18 cellular contexts compared by ENCODE assay signal in genomic region chr6:125868996-125869395, GRCh38.
DNase-seq lines count a peak whose midpoint lies in the region; ATAC-seq, FAIRE-seq and TF ChIP-seq lines count a peak whose summit lies in the region.
"Had no signal": no experiment of that assay in that cellular context is flagged by ENCODE, and none has a peak within 500 bp of the region (broad histone marks: within the 10 kb centered on the region; RNA-seq: fewer than 3 reads in every experiment).

No MANE protein-coding gene starts in this region.

- no peaks in the 10 kb centered on the region for H3K36me3 Mint-ChIP-seq in stimulated activated effector memory CD8-positive, alpha-beta T cell treated with anti-CD3 and anti-CD28 coated beads, Interleukin-12 subunit alpha, Interleukin-12 subunit beta, amount 100 ng/mL, for 72 hours
- H3K36me3 Mint-ChIP-seq in naive thymus-derived CD8-positive, alpha-beta T cell = peaks cover 0 to 10% (median 6%) of the 10 kb centered on the region in 3 donors

- no peak overlapping the region for H3K4me3 Mint-ChIP-seq in stimulated activated effector memory CD8-positive, alpha-beta T cell treated with anti-CD3 and anti-CD28 coated beads, Interleukin-12 subunit alpha, Interleukin-12 subunit beta, amount 100 ng/mL, for 72 hours
- no peak overlapping the region for H3K4me3 Mint-ChIP-seq in naive thymus-derived CD8-positive, alpha-beta T cell
- H3K4me3 Mint-ChIP-seq: activated naive CD8-positive, alpha-beta T cell treated with anti-CD3 and anti-CD28 coated beads, Interleukin-2, amount 50 U/mL, for 24 hours; activated T-cell treated with anti-CD3 and anti-CD28 coated beads, Interleukin-2, amount 50 U/mL, for 24 hours had no signal

- TF ChIP-seq POLR2A in GM12891 (IDR thresholded peaks at IDR 0.05; ENCODE audit: low read depth, low read length) = no peak

- H3K27me3 Mint-ChIP-seq in naive thymus-derived CD8-positive, alpha-beta T cell = no peaks in the 10 kb centered on the region
- H3K27me3 Mint-ChIP-seq: activated naive CD8-positive, alpha-beta T cell treated with anti-CD3 and anti-CD28 coated beads, Interleukin-2, amount 50 U/mL, for 24 hours; activated T-cell treated with anti-CD3 and anti-CD28 coated beads, Interleukin-2, amount 50 U/mL, for 24 hours had no signal

- POLR2A ChIA-PET in naive thymus-derived CD8-positive, alpha-beta T cell (lab: Charles Lee) = no interaction called here

- H3K9me3 Mint-ChIP-seq in stimulated activated effector memory CD8-positive, alpha-beta T cell treated with anti-CD3 and anti-CD28 coated beads, Interleukin-12 subunit alpha, Interleukin-12 subunit beta, amount 100 ng/mL, for 72 hours = no peaks in the 10 kb centered on the region
- no peaks in the 10 kb centered on the region for H3K9me3 Mint-ChIP-seq in naive thymus-derived CD8-positive, alpha-beta T cell
- H3K9me3 Mint-ChIP-seq: activated naive CD8-positive, alpha-beta T cell treated with anti-CD3 and anti-CD28 coated beads, Interleukin-2, amount 50 U/mL, for 24 hours; activated T-cell treated with anti-CD3 and anti-CD28 coated beads, Interleukin-2, amount 50 U/mL, for 24 hours had no signal

- peaks cover 21% of the 10 kb centered on the region for H3K4me1 Mint-ChIP-seq in stimulated activated effector memory CD8-positive, alpha-beta T cell treated with anti-CD3 and anti-CD28 coated beads, Interleukin-12 subunit alpha, Interleukin-12 subunit beta, amount 100 ng/mL, for 72 hours
- peaks cover 0 to 2% (median 1%) of the 10 kb centered on the region in 4 donors for H3K4me1 Mint-ChIP-seq in naive thymus-derived CD8-positive, alpha-beta T cell
- H3K4me1 Mint-ChIP-seq: activated naive CD8-positive, alpha-beta T cell treated with anti-CD3 and anti-CD28 coated beads, Interleukin-2, amount 50 U/mL, for 24 hours had no signal

- no peak for ATAC-seq in stimulated activated effector memory CD8-positive, alpha-beta T cell treated with anti-CD3 and anti-CD28 coated beads, Interleukin-12 subunit alpha, Interleukin-12 subunit beta, amount 100 ng/mL, for 72 hours
- ATAC-seq in naive thymus-derived CD8-positive, alpha-beta T cell = no peak
- ATAC-seq in GM18867 (IDR thresholded peaks at IDR 0.05; ENCODE audit: unreplicated experiment) (no peak), HG03439 (IDR thresholded peaks at IDR 0.05; ENCODE audit: unreplicated experiment) (no peak)
- ATAC-seq: activated naive CD8-positive, alpha-beta T cell treated with anti-CD3 and anti-CD28 coated beads, Interleukin-2, amount 50 U/mL, for 24 hours had no signal

- no peak for FAIRE-seq in GM12891 (lab: Jason Lieb, UNC)

- H3K27ac Mint-ChIP-seq in stimulated activated effector memory CD8-positive, alpha-beta T cell treated with anti-CD3 and anti-CD28 coated beads, Interleukin-12 subunit alpha, Interleukin-12 subunit beta, amount 100 ng/mL, for 72 hours = peak overlapping the region; percentile 46
- no peak overlapping the region for H3K27ac Mint-ChIP-seq in naive thymus-derived CD8-positive, alpha-beta T cell
- H3K27ac Mint-ChIP-seq: activated naive CD8-positive, alpha-beta T cell treated with anti-CD3 and anti-CD28 coated beads, Interleukin-2, amount 50 U/mL, for 24 hours; activated T-cell treated with anti-CD3 and anti-CD28 coated beads, Interleukin-2, amount 50 U/mL, for 24 hours had no signal

- H3K27ac ChIP-seq in cingulate gyrus (ENCODE audit: low read depth, low read length) (peak overlapping the region; percentile 98), layer of hippocampus (ENCODE audit: low read depth, low read length) (peak overlapping the region; percentile 96)
- H3K27ac ChIP-seq: colonic mucosa, Peyer's patch, testis had no signal

- no peaks in the 10 kb centered on the region for H3K27me3 ChIP-seq in layer of hippocampus (ENCODE audit: control insufficient read depth, insufficient read depth, low read length)
- H3K27me3 ChIP-seq: colonic mucosa, Peyer's patch, testis had no signal

- DNase-seq in NCI-H82 (lab: John Stamatoyannopoulos, UW) (peak; percentile 78), GM12891 (ENCODE audit: insufficient read length, low spot score) (no peak)
- DNase-seq in stimulated activated effector memory CD8-positive, alpha-beta T cell treated with anti-CD3 and anti-CD28 coated beads, Interleukin-12 subunit alpha, Interleukin-12 subunit beta, amount 100 ng/mL, for 72 hours (ENCODE audit: low spot score in 2 of 2) = no peak
- no peak for DNase-seq in naive thymus-derived CD8-positive, alpha-beta T cell
- DNase-seq: activated CD4-positive, alpha-beta T cell treated with anti-CD3 and anti-CD28 coated beads for 4 hours; activated naive CD8-positive, alpha-beta T cell treated with anti-CD3 and anti-CD28 coated beads, Interleukin-2, amount 50 U/mL, for 24 hours; activated T-cell treated with anti-CD3 and anti-CD28 coated beads, Interleukin-2, amount 50 U/mL, for 24 hours; colonic mucosa; KG1; mesendoderm; NCI-H1436; Peyer's patch; stimulated activated CD4-positive, alpha-beta T cell treated with anti-CD3 and anti-CD28 coated beads, Interleukin-12 subunit alpha, Interleukin-12 subunit beta, amount 100 ng/mL, for 4 hours; testis had no signal

TF ChIP-seq in GM12891, 5 proteins besides CTCF, POLR2A, EP300 and RAD21:
- TF ChIP-seq TAF1 (IDR thresholded peaks at IDR 0.05; ENCODE audit: low read depth, low read length) (no peak), POU2F2 (IDR thresholded peaks at IDR 0.05; ENCODE audit: low read depth, low read length) (no peak), SPI1 (IDR thresholded peaks at IDR 0.05; ENCODE audit: low read depth, low read length) (no peak), POLR2AphosphoS5 (IDR thresholded peaks at IDR 0.05; ENCODE audit: low read depth, low read length) (no peak), PAX5 (IDR thresholded peaks at IDR 0.05; ENCODE audit: insufficient read depth, low read length, severe bottlenecking) (no peak)
